ENCODE assay signal across 10 cellular contexts in genomic region chr20:38091447-38092216, GRCh38. TPM values are rescaled to one million over a fixed set of nuclear protein-coding genes. Genes with fewer than 3 reads are reported as not detected.
A peak's percentile ranks its signal among the peaks of the same experiment; 100 is the strongest.
DNase-seq lines count a peak whose midpoint lies in the region; ATAC-seq, FAIRE-seq and TF ChIP-seq lines count a peak whose summit lies in the region.
"Had no signal": no experiment of that assay in that cellular context is flagged by ENCODE, and none has a peak within 500 bp of the region (broad histone marks: within the 10 kb centered on the region; RNA-seq: fewer than 3 reads in every experiment).

No MANE protein-coding gene starts in this region.

- TF ChIP-seq CTCF in fibroblast of villous mesenchyme (IDR thresholded peaks at IDR 0.05; ENCODE audit: insufficient read depth, low read depth, low read length) = no peak

- DNase-seq in GM18507 (ENCODE audit: extremely low spot score, insufficient read length, low read depth) = no peak
- DNase-seq in NCI-H82 (lab: John Stamatoyannopoulos, UW) = peak; percentile 35
- peak; percentile 43 for DNase-seq in fibroblast of villous mesenchyme (ENCODE audit: low read depth)
- DNase-seq in NCI-H345 (lab: John Stamatoyannopoulos, UW) = no peak
- DNase-seq in NCI-H2107 treated with DMSO at 0.1 percent for 48 hours (lab: John Stamatoyannopoulos, UW; ENCODE audit: unreplicated experiment) = no peak
- no peak for DNase-seq in activated CD4-positive, CD25-positive, alpha-beta regulatory T cell treated with anti-CD3 and anti-CD28 coated beads, Interleukin-2, amount 50 U/mL, for 72 hours

- peaks cover 29% of the 10 kb centered on the region for H3K4me1 ChIP-seq in skeletal muscle satellite cell (ENCODE audit: control insufficient read depth, insufficient read depth, low read length)

- H3K4me2 ChIP-seq in skeletal muscle satellite cell (ENCODE audit: low read length) = peak overlapping the region; percentile 18

- peak; percentile 87 for FAIRE-seq in GM18507 (lab: Jason Lieb, UNC)
- FAIRE-seq: endometrium, G401.6 had no signal

- H3K4me3 ChIP-seq in fibroblast of villous mesenchyme (ENCODE audit: low read depth, low read length) (no peak overlapping the region), skeletal muscle satellite cell (ENCODE audit: low read length) (no peak overlapping the region)

- peaks cover 40% of the 10 kb centered on the region for H3K36me3 ChIP-seq in skeletal muscle satellite cell (ENCODE audit: insufficient read depth, low read length)

- H3K9me3 ChIP-seq in skeletal muscle satellite cell (replicated peaks; ENCODE audit: low read length) = no peaks in the 10 kb centered on the region

- H3K27me3 ChIP-seq in skeletal muscle satellite cell (ENCODE audit: control insufficient read depth, insufficient read depth, low read length) = no peaks in the 10 kb centered on the region

- no peak overlapping the region for H3K9ac ChIP-seq in skeletal muscle satellite cell (ENCODE audit: low read depth, low read length)

- ATAC-seq in GM21360 (IDR thresholded peaks at IDR 0.05; ENCODE audit: unreplicated experiment) = no peak

RNA-seq across cellular contexts. Expression of gene RPRD1B, which starts 58.1 kb away (rescaled TPM):
- total RNA-seq in fibroblast of villous mesenchyme = 30.0 and 36.3 TPM in 2 replicates
- 15.7 and 16.4 TPM in 2 replicates for total RNA-seq in skeletal muscle satellite cell (2012; rRNA removed)

RNA-seq across cellular contexts. Expression of gene TTI1, which starts 58.4 kb away (rescaled TPM):
- total RNA-seq in fibroblast of villous mesenchyme = 15.8 and 24.2 TPM in 2 replicates
- 17.3 and 22.3 TPM in 2 replicates for total RNA-seq in skeletal muscle satellite cell (2012; rRNA removed)

Comparison
In these comparisons a context has a peak if more than half of its experiments do, and no peak if none do; other contexts are left out.
1. DNase-seq: peak in NCI-H82 (single experiment) and fibroblast of villous mesenchyme (single experiment); none in GM18507 (single experiment), NCI-H345 (single experiment), NCI-H2107 treated with DMSO at 0.1 percent for 48 hours (single experiment) and activated CD4-positive, CD25-positive, alpha-beta regulatory T cell treated with anti-CD3 and anti-CD28 coated beads, Interleukin-2, amount 50 U/mL, for 72 hours (single experiment).